ENCODE assay signal across 27 cellular contexts in genomic region chr18:53033128-53033527, GRCh38.
"Had no signal": no experiment of that assay in that cellular context is flagged by ENCODE, and none has a peak within 500 bp of the region (broad histone marks: within the 10 kb centered on the region; RNA-seq: fewer than 3 reads in every experiment).

No MANE protein-coding gene starts in this region.

- H3K4me3 ChIP-seq: colonic mucosa, gastrocnemius medialis, heart left ventricle, hepatocyte, pancreas, smooth muscle cell, stomach, thyroid gland had no signal

- DNase-seq: colonic mucosa; effector CD8-positive, alpha-beta T cell; endodermal cell; foreskin fibroblast; gastrocnemius medialis; heart left ventricle; kidney; pancreas; stimulated activated CD4-positive, alpha-beta T cell treated with anti-CD3 and anti-CD28 coated beads, Interleukin-12 subunit alpha, Interleukin-12 subunit beta, amount 100 ng/mL, for 4 hours; stimulated activated CD4-positive, alpha-beta T cell treated with anti-CD3 and anti-CD28 coated beads, Interleukin-1b, Interleukin-23, amount 100 ng/mL, for 48 hours; stimulated activated CD4-positive, alpha-beta T cell treated with anti-CD3 and anti-CD28 coated beads, Interleukin-4, amount 100 ng/mL, for 1 hour; stimulated activated CD8-positive, alpha-beta memory T cell treated with anti-CD3 and anti-CD28 coated beads, Interleukin-4, amount 100 ng/mL, for 48 hours; stimulated activated naive CD4-positive, alpha-beta T cell treated with Interleukin-2 at 50 U/mL for 16 hours; stomach; thyroid gland; trophoblast cell had no signal

- H3K4me3 Mint-ChIP-seq: dendritic cell treated with granulocyte-macrophage colony-stimulating factor and Interleukin-4, amounts not matched to agents 40 ng/mL and 50 ng/mL, for 4 days; endodermal cell; natural killer cell treated with Interleukin-12 subunit alpha and Interleukin-12 subunit beta and Interleukin-15 and Interleukin-18, amount 100 ng/mL, for 72 hours; neural crest cell had no signal

- H3K4me2 ChIP-seq: hepatocyte, smooth muscle cell had no signal

- H3K4me1 Mint-ChIP-seq: endodermal cell, neural crest cell had no signal

- H3K36me3 Mint-ChIP-seq: natural killer cell treated with Interleukin-12 subunit alpha and Interleukin-12 subunit beta and Interleukin-15 and Interleukin-18, amount 100 ng/mL, for 72 hours had no signal

- H3K27ac Mint-ChIP-seq: dendritic cell treated with granulocyte-macrophage colony-stimulating factor and Interleukin-4, amounts not matched to agents 40 ng/mL and 50 ng/mL, for 4 days; endodermal cell; natural killer cell treated with Interleukin-12 subunit alpha and Interleukin-12 subunit beta and Interleukin-15 and Interleukin-18, amount 100 ng/mL, for 72 hours; progenitor cell of endocrine pancreas had no signal

- FAIRE-seq: kidney, pancreas had no signal

- H3K4me1 ChIP-seq: colonic mucosa, gastrocnemius medialis, heart left ventricle, pancreas, stomach, thyroid gland had no signal

- H3K27ac ChIP-seq: colonic mucosa, epithelial cell of prostate, gastrocnemius medialis, heart left ventricle, hepatocyte, neutrophil, pancreas, stomach, thyroid gland had no signal

- H3K27me3 ChIP-seq: colonic mucosa, gastrocnemius medialis, heart left ventricle, hepatocyte, neutrophil, pancreas, stomach, thyroid gland had no signal

- H3K27me3 Mint-ChIP-seq: dendritic cell treated with granulocyte-macrophage colony-stimulating factor and Interleukin-4, amounts not matched to agents 40 ng/mL and 50 ng/mL, for 4 days; natural killer cell treated with Interleukin-12 subunit alpha and Interleukin-12 subunit beta and Interleukin-15 and Interleukin-18, amount 100 ng/mL, for 72 hours; progenitor cell of endocrine pancreas had no signal

- H3K9me3 ChIP-seq: colonic mucosa, gastrocnemius medialis, heart left ventricle, neutrophil, pancreas, stomach, thyroid gland had no signal

- H2AFZ ChIP-seq: hepatocyte had no signal

- H3K9me3 Mint-ChIP-seq: dendritic cell treated with granulocyte-macrophage colony-stimulating factor and Interleukin-4, amounts not matched to agents 40 ng/mL and 50 ng/mL, for 4 days; endodermal cell; neural crest cell had no signal

- ATAC-seq: esophagus mucosa; gastrocnemius medialis; heart left ventricle; left lobe of liver; natural killer cell treated with Interleukin-12 subunit alpha and Interleukin-12 subunit beta and Interleukin-15 and Interleukin-18, amount 100 ng/mL, for 72 hours; pancreas; sciatic nerve had no signal

- H3K36me3 ChIP-seq: colonic mucosa, gastrocnemius medialis, heart left ventricle, neutrophil, pancreas, stomach, thyroid gland had no signal

- H3K79me2 ChIP-seq: hepatocyte had no signal
